ENCODE assay signal across 1 cellular context in genomic region chr3:136251511-136251910, GRCh38.
TF ChIP-seq lines count a peak whose summit lies in the region.

No MANE protein-coding gene starts in this region.

TF ChIP-seq in HepG2, 621 proteins besides CTCF, POLR2A, EP300 and RAD21 (continued from another document):
- TF ChIP-seq CCDC6 (CRISPR knock-in tag; IDR thresholded peaks at IDR 0.05), result 0 out of 2 replicates have a peak, but pooled peaks have one; percentile 13
- no peak for TF ChIP-seq ZNF883 (CRISPR knock-in tag; IDR thresholded peaks at IDR 0.05; ENCODE audit: not compliant biosample characterization)
- no peak for TF ChIP-seq PRDM15 (CRISPR knock-in tag; IDR thresholded peaks at IDR 0.05)
- peak; percentile 83 for TF ChIP-seq CEBPB (IDR thresholded peaks at IDR 0.05; ENCODE audit: borderline replicate concordance, low read depth, low read length)
- no peak for TF ChIP-seq ZNF337 (CRISPR knock-in tag; IDR thresholded peaks at IDR 0.05; ENCODE audit: borderline replicate concordance, low read depth)
- peak; percentile 85 for TF ChIP-seq ZNF263 (CRISPR knock-in tag; IDR thresholded peaks at IDR 0.05)
- TF ChIP-seq SRF (IDR thresholded peaks at IDR 0.05; ENCODE audit: low read depth, low read length), result no peak
- no peak for TF ChIP-seq ZNF280B (CRISPR knock-in tag; IDR thresholded peaks at IDR 0.05; ENCODE audit: borderline replicate concordance)
